ENCODE assay signal across 8 cellular contexts in genomic region chr6:118808794-118809668, GRCh38.
A peak's percentile ranks its signal among the peaks of the same experiment; 100 is the strongest.
DNase-seq lines count a peak whose midpoint lies in the region; ATAC-seq and TF ChIP-seq lines count a peak whose summit lies in the region.

No MANE protein-coding gene starts in this region.

- TF ChIP-seq POLR2A in Peyer's patch (IDR thresholded peaks at IDR 0.05) = no peak

- no peaks in the 10 kb centered on the region for H3K36me3 Mint-ChIP-seq in natural killer cell

- peak overlapping the region; percentile 96 to 99 for H3K27ac Mint-ChIP-seq in natural killer cell

- peak overlapping the region; percentile 4 to 55 (median 26) for H3K27ac ChIP-seq in Peyer's patch

- no peaks in the 10 kb centered on the region for H3K36me3 ChIP-seq in Peyer's patch

- no peak overlapping the region for H3K4me3 ChIP-seq in Peyer's patch

- no peaks in the 10 kb centered on the region for H3K9me3 ChIP-seq in Peyer's patch

- peak overlapping the region; percentile 80 for H3K4me3 Mint-ChIP-seq in natural killer cell

- no peaks in the 10 kb centered on the region for H3K27me3 Mint-ChIP-seq in natural killer cell (ENCODE audit: low read depth in 2 of 2)

- H3K9me3 Mint-ChIP-seq in natural killer cell = no peaks in the 10 kb centered on the region

- no peaks in the 10 kb centered on the region for H3K27me3 ChIP-seq in Peyer's patch

- no peak for TF ChIP-seq CTCF in Peyer's patch (IDR thresholded peaks at IDR 0.05)
- TF ChIP-seq CTCF in natural killer cell (IDR thresholded peaks at IDR 0.05) = peak; percentile 35

- DNase-seq in Peyer's patch = no peak
- DNase-seq in natural killer cell = no peak
- DNase-seq in NCI-H748 treated with DMSO at 0.1 percent for 48 hours (lab: John Stamatoyannopoulos, UW) = no peak
- DNase-seq in activated CD8-positive, alpha-beta memory T cell treated with anti-CD3 and anti-CD28 coated beads for 24 hours = no peak

- H3K4me1 ChIP-seq in Peyer's patch = peaks cover 0 to 13% (median 0%) of the 10 kb centered on the region in 4 donors

- intact Hi-C loops in natural killer cell (cut with micrococcal nuclease) = loop anchor here (5.0 to 10.0 kb wide), 2 partner anchors 102 to 244 kb away; no protein-coding TSS in a partner anchor

- ATAC-seq in GM18868 (IDR thresholded peaks at IDR 0.05; ENCODE audit: unreplicated experiment) (peak; percentile 61), HG02885 (IDR thresholded peaks at IDR 0.05; ENCODE audit: poor library complexity, unreplicated experiment) (peak; percentile 76), natural killer cell (peak; percentile 79 to 90 (median 83)), GM19463 (IDR thresholded peaks at IDR 0.05; ENCODE audit: unreplicated experiment) (no peak), HG02571 (IDR thresholded peaks at IDR 0.05; ENCODE audit: unreplicated experiment) (no peak)

- H3K4me1 Mint-ChIP-seq in natural killer cell = peaks cover 54 to 56% of the 10 kb centered on the region in 2 donors

Comparison
In these comparisons a context has a peak if more than half of its experiments do, and no peak if none do; other contexts are left out.
1. ATAC-seq: peak in GM18868 (single experiment), HG02885 (single experiment) and natural killer cell (3 of 3); none in GM19463 (single experiment) and HG02571 (single experiment).